1 cellular context compared by ENCODE assay signal in the genomic region with DNA sequence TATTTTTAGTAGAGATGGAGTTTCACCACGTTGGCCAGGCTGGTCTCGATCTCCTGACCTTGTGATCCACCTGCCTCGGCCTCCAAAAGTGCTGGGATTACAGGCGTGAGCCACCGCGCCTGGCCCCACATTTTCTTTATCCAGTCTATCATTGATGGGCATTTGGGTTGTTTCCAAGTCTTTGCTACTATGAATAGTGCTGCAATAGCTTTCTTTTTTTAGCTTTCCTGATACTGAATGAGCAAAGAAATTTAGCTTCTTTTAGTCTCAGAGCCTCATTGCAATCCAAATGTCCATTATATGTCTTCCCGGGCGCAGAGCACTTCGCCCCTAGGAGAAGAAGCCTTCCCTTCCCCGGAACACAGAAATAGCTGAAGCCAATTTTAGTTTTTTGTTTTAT. TPM values are rescaled to one million over a fixed set of nuclear protein-coding genes. Genes with fewer than 3 reads are reported as not detected.
"Had no signal": no experiment of that assay in that cellular context is flagged by ENCODE, and none has a peak within 500 bp of the region (broad histone marks: within the 10 kb centered on the region; RNA-seq: fewer than 3 reads in every experiment).

No MANE protein-coding gene starts in this region.

RNA-seq across cellular contexts. Expression of a gene that starts 55.7 kb away (rescaled TPM):
- polyA plus RNA-seq: IgD-negative memory B cell had no signal
